Comparison of ENCODE assay signal across 28 cellular contexts in genomic region chr1:80542231-80542630, GRCh38.
A peak's percentile ranks its signal among the peaks of the same experiment; 100 is the strongest.
DNase-seq lines count a peak whose midpoint lies in the region; ATAC-seq and TF ChIP-seq lines count a peak whose summit lies in the region.
"Had no signal": no experiment of that assay in that cellular context is flagged by ENCODE, and none has a peak within 500 bp of the region (broad histone marks: within the 10 kb centered on the region; RNA-seq: fewer than 3 reads in every experiment).

No MANE protein-coding gene starts in this region.

- no peak for TF ChIP-seq CTCF in RWPE2 (IDR thresholded peaks at IDR 0.05; ENCODE audit: poor library complexity, severe bottlenecking)
- no peak for TF ChIP-seq CTCF in cardiac fibroblast (IDR thresholded peaks at IDR 0.05; ENCODE audit: low read depth, low read length)

- H3K4me3 ChIP-seq in RWPE2 (ENCODE audit: severe bottlenecking) (no peak overlapping the region), cardiac fibroblast (replicated peaks in 1 of 2; ENCODE audit: low read depth in 2 of 2, low read length in 2 of 2) (no peak overlapping the region)
- H3K4me3 ChIP-seq: A549, neural progenitor cell, Peyer's patch, SJCRH30, skin epidermis, suprapubic skin, upper lobe of right lung had no signal

- peak; percentile 46; the same call in 2 of the 3 replicates for ATAC-seq in RWPE2 (ENCODE audit: low read depth)
- ATAC-seq: A549; CD8-positive, alpha-beta T cell; left ventricle myocardium superior; T-cell; upper lobe of right lung; WTC11 had no signal

- H3K9me3 ChIP-seq in RWPE2 (ENCODE audit: severe bottlenecking), result no peaks in the 10 kb centered on the region
- H3K9me3 ChIP-seq: A549, Peyer's patch, SJCRH30, suprapubic skin, upper lobe of right lung had no signal

- H3K36me3 ChIP-seq in RWPE2 (ENCODE audit: low read depth), result no peaks in the 10 kb centered on the region
- H3K36me3 ChIP-seq: neural progenitor cell, Peyer's patch, SJCRH30, suprapubic skin, upper lobe of right lung had no signal

- DNase-seq in ELR (ENCODE audit: low read depth) (peak; percentile 47), RWPE2 (ENCODE audit: low spot score) (no peak), cardiac fibroblast (ENCODE audit: low read depth in 2 of 2) (peak; percentile 5 to 31), iris pigment epithelial cell (ENCODE audit: low read depth) (peak; percentile 16), SIG-M5 (lab: John Stamatoyannopoulos, UW) (no peak), epidermal melanocyte (ENCODE audit: insufficient read length, low spot score) (no peak), ACHN (no peak), NCI-H446 treated with DMSO at 0.1 percent for 48 hours (lab: John Stamatoyannopoulos, UW) (no peak)
- DNase-seq: activated gamma-delta T cell treated with Interleukin-2 at 50 U/mL for 16 hours; activated naive CD8-positive, alpha-beta T cell treated with anti-CD3 and anti-CD28 coated beads, Interleukin-2, amount 10 ng/mL, durations not matched to agents 7 days and 5 days; activated T-cell treated with anti-CD3 and anti-CD28 coated beads, Interleukin-2, amount 50 U/mL, for 24 hours; CD8-positive, alpha-beta T cell; Kasumi-1; left ventricle myocardium superior; NCI-H1436; NCI-H2081; Peyer's patch; retina; SJCRH30; stimulated activated naive CD4-positive, alpha-beta T cell treated with Interleukin-2 at 50 U/mL for 16 hours; T-cell; upper lobe of right lung had no signal

- no peaks in the 10 kb centered on the region for H3K27me3 ChIP-seq in RWPE2 (ENCODE audit: insufficient read depth, poor library complexity, severe bottlenecking)
- H3K27me3 ChIP-seq: neural progenitor cell, Peyer's patch, SJCRH30, suprapubic skin, upper lobe of right lung had no signal

- H3K27ac ChIP-seq in RWPE2 (ENCODE audit: poor library complexity, severe bottlenecking), result no peak overlapping the region
- H3K27ac ChIP-seq: A549, neural progenitor cell, parathyroid adenoma, Peyer's patch, SJCRH30, skin epidermis, suprapubic skin, upper lobe of right lung had no signal

- no peaks in the 10 kb centered on the region for H3K4me1 ChIP-seq in RWPE2 (ENCODE audit: insufficient read depth, poor library complexity, severe bottlenecking)
- H3K4me1 ChIP-seq: A549, parathyroid adenoma, Peyer's patch, suprapubic skin, upper lobe of right lung had no signal

- in situ Hi-C loops in ACHN (cut with HindIII; ENCODE audit: low pct_ligation_motif_present, low pct_unique_long_range_greater_than_20kb, low sequenced_read_pairs), result no loop called here

Comparison
In these comparisons a context has a peak if more than half of its experiments do, and no peak if none do; other contexts are left out.
1. DNase-seq: peak in ELR (single experiment), cardiac fibroblast (2 of 2) and iris pigment epithelial cell (single experiment); none in RWPE2 (single experiment), SIG-M5 (single experiment), epidermal melanocyte (single experiment), ACHN (single experiment) and NCI-H446 treated with DMSO at 0.1 percent for 48 hours (single experiment).